Comparison of ENCODE assay signal across 8 cellular contexts in genomic region chr6:57089265-57089664, GRCh38. TPM values are rescaled to one million over a fixed set of nuclear protein-coding genes. Genes with fewer than 3 reads are reported as not detected.
DNase-seq lines count a peak whose midpoint lies in the region; ATAC-seq, FAIRE-seq and TF ChIP-seq lines count a peak whose summit lies in the region.

No MANE protein-coding gene starts in this region.

- H3K27me3 ChIP-seq in left ventricle myocardium inferior (ENCODE audit: low read depth) (no peaks in the 10 kb centered on the region), astrocyte (ENCODE audit: insufficient read depth, low read length) (no peaks in the 10 kb centered on the region), lower lobe of right lung (ENCODE audit: low read depth) (no peaks in the 10 kb centered on the region)

- intact Hi-C loops in left ventricle myocardium inferior (cut with micrococcal nuclease) = loop anchor here (5.0 kb wide), 1 partner anchor 42 kb away; the partner anchor contains the start of gene KIAA1586
- intact Hi-C loops in left ventricle myocardium superior (cut with micrococcal nuclease) = no loop called here
- intact Hi-C loops in lower lobe of right lung (cut with DNase I) = no loop called here

- H3K4me3 ChIP-seq in left ventricle myocardium inferior (peak overlapping the region; percentile 76), astrocyte (ENCODE audit: insufficient read depth, low read depth, low read length) (peak overlapping the region; percentile 63), lower lobe of right lung (peak overlapping the region; percentile 60)

- FAIRE-seq in astrocyte (lab: Jason Lieb, UNC) (no peak), urothelium cell line (lab: Jason Lieb, UNC) (no peak)

- peak overlapping the region; percentile 86 for H3K4me3 Mint-ChIP-seq in astrocyte (ENCODE audit: unreplicated experiment)

- ATAC-seq in left ventricle myocardium superior (no peak), lower lobe of right lung (no peak), HG03442 (IDR thresholded peaks at IDR 0.05; ENCODE audit: unreplicated experiment) (no peak)

- H3K4me1 ChIP-seq in left ventricle myocardium inferior (peaks cover 37% of the 10 kb centered on the region), astrocyte (ENCODE audit: insufficient read depth, low read length) (peaks cover 13% of the 10 kb centered on the region), lower lobe of right lung (peaks cover 34% of the 10 kb centered on the region)

- H2AFZ ChIP-seq in astrocyte (ENCODE audit: low read depth, low read length) = peak overlapping the region; percentile 58

- DNase-seq in left ventricle myocardium inferior (no peak), left ventricle myocardium superior (no peak), astrocyte (ENCODE audit: low read depth) (no peak), lower lobe of right lung (no peak), urothelium cell line (ENCODE audit: low spot score) (peak; percentile 9), DMS153 (lab: John Stamatoyannopoulos, UW) (no peak), H4 (ENCODE audit: low spot score) (no peak)

- no peaks in the 10 kb centered on the region for H3K9me3 ChIP-seq in left ventricle myocardium inferior (replicated peaks)
- no peaks in the 10 kb centered on the region for H3K9me3 ChIP-seq in astrocyte (ENCODE audit: insufficient read depth, low read depth, low read length)
- H3K9me3 ChIP-seq in lower lobe of right lung = no peaks in the 10 kb centered on the region

- no peaks in the 10 kb centered on the region for H3K36me3 Mint-ChIP-seq in astrocyte (ENCODE audit: low read depth, unreplicated experiment)

- H3K79me2 ChIP-seq in astrocyte (ENCODE audit: insufficient read depth, low read length) = peaks cover 30% of the 10 kb centered on the region

- TF ChIP-seq CTCF in left ventricle myocardium inferior (IDR thresholded peaks at IDR 0.05; ENCODE audit: borderline replicate concordance) (no peak), astrocyte (IDR thresholded peaks at IDR 0.05; ENCODE audit: insufficient read depth, low read depth, low read length) (no peak), lower lobe of right lung (IDR thresholded peaks at IDR 0.05) (no peak)

- H3K36me3 ChIP-seq in left ventricle myocardium inferior = peaks cover 6% of the 10 kb centered on the region
- H3K36me3 ChIP-seq in astrocyte (ENCODE audit: insufficient read depth, low read length) = no peaks in the 10 kb centered on the region
- H3K36me3 ChIP-seq in lower lobe of right lung = no peaks in the 10 kb centered on the region

- peak overlapping the region; percentile 87 for H3K4me2 ChIP-seq in astrocyte (ENCODE audit: low read length)

- peaks cover 26% of the 10 kb centered on the region for H4K20me1 ChIP-seq in astrocyte (ENCODE audit: insufficient read depth, low read length)

- no peaks in the 10 kb centered on the region for H3K9me3 Mint-ChIP-seq in astrocyte (ENCODE audit: unreplicated experiment)

- no peaks in the 10 kb centered on the region for H3K27me3 Mint-ChIP-seq in astrocyte (ENCODE audit: low read depth, unreplicated experiment)

- peak overlapping the region; percentile 89 for H3K27ac ChIP-seq in left ventricle myocardium inferior (replicated peaks)
- H3K27ac ChIP-seq in astrocyte (ENCODE audit: low read depth, low read length) = peak overlapping the region; percentile 75
- no peak overlapping the region for H3K27ac ChIP-seq in lower lobe of right lung

- peaks cover 26% of the 10 kb centered on the region for H3K4me1 Mint-ChIP-seq in astrocyte (ENCODE audit: low read depth, unreplicated experiment)

- H3K27ac Mint-ChIP-seq in astrocyte (ENCODE audit: unreplicated experiment) = peak overlapping the region; percentile 89

- H3K9ac ChIP-seq in astrocyte (ENCODE audit: low read length) = peak overlapping the region; percentile 84

RNA-seq across cellular contexts. Expression of gene ZNF451, which starts 0.7 kb away (rescaled TPM):
- 25.5 TPM for total RNA-seq in left ventricle myocardium inferior
- 23.7 TPM for total RNA-seq in left ventricle myocardium superior
- total RNA-seq in astrocyte = 61.5 and 69.3 TPM in 2 replicates
- total RNA-seq in lower lobe of right lung = 56.9 TPM
- total RNA-seq in H4 (2014; rRNA removed; shearing (Covaris generic)) = 26.2 and 32.9 TPM in 2 replicates

RNA-seq across cellular contexts. Expression of gene KIAA1586, which starts 42.8 kb away (rescaled TPM):
- total RNA-seq in left ventricle myocardium inferior = 5.7 TPM
- 7.7 TPM for total RNA-seq in left ventricle myocardium superior
- 16.6 and 17.6 TPM in 2 replicates for total RNA-seq in astrocyte
- total RNA-seq in lower lobe of right lung = 10.2 TPM
- 9.8 and 16.6 TPM in 2 replicates for total RNA-seq in H4 (2014; rRNA removed; shearing (Covaris generic))
